In genomic region chr22:17822087-17822486, GRCh38 we compare ENCODE assay signal across 24 cellular contexts. TPM values are rescaled to one million over a fixed set of nuclear protein-coding genes. Genes with fewer than 3 reads are reported as not detected.
DNase-seq lines count a peak whose midpoint lies in the region; ATAC-seq, FAIRE-seq and TF ChIP-seq lines count a peak whose summit lies in the region.
"Had no signal": no experiment of that assay in that cellular context is flagged by ENCODE, and none has a peak within 500 bp of the region (broad histone marks: within the 10 kb centered on the region; RNA-seq: fewer than 3 reads in every experiment).

No MANE protein-coding gene starts in this region.

- H2AFZ ChIP-seq in K562 (ENCODE audit: low read depth, low read length) = no peak overlapping the region
- H2AFZ ChIP-seq in neuronal stem cell (ENCODE audit: low read length) = no peak overlapping the region

- CTCF ChIA-PET in K562 (lab: Yijun Ruan, JAX; ENCODE audit: low intra/inter-chr PET ratio) = no interaction called here
- CTCF ChIA-PET in activated CD8-positive, alpha-beta T cell treated with anti-CD3 and anti-CD28 coated beads for 36 hours (lab: Charles Lee) = interaction anchor here (1.0 to 1.9 kb wide), 4 partner anchors 9 to 254 kb away, joined by 3 to 8 read pairs (median 4); no protein-coding TSS in a partner anchor

- no peak overlapping the region for H2BK120ac ChIP-seq in neuronal stem cell (ENCODE audit: low read depth, low read length)

- ATAC-seq in activated naive CD4-positive, alpha-beta T cell treated with anti-CD3 and anti-CD28 coated beads, Interleukin-2, amount 50 U/mL, for 72 hours = no peak
- no peak for ATAC-seq in K562
- ATAC-seq in activated CD8-positive, alpha-beta T cell treated with anti-CD3 and anti-CD28 coated beads for 36 hours = no peak

- H2BK12ac ChIP-seq in neuronal stem cell (ENCODE audit: low read length) = no peak overlapping the region

- H3K4me2 ChIP-seq in K562 (ENCODE audit: insufficient read depth, low read length) (no peak overlapping the region), neuronal stem cell (ENCODE audit: insufficient read depth, low read length, poor library complexity, severe bottlenecking) (no peak overlapping the region)
- H3K4me2 ChIP-seq: BLaER1 had no signal

- POLR2A ChIA-PET in K562 (lab: Yijun Ruan, JAX) = interaction anchor here (0.8 kb wide), 2 partner anchors 33 to 256 kb away, joined by 4 read pairs; partner anchors contain the start of gene PEX26
- POLR2A ChIA-PET in activated CD8-positive, alpha-beta T cell treated with anti-CD3 and anti-CD28 coated beads for 36 hours (lab: Charles Lee) = interaction anchor here (1.6 kb wide), 1 partner anchor 12 kb away, joined by 4 read pairs; no protein-coding TSS in a partner anchor

- no peaks in the 10 kb centered on the region for H3K79me1 ChIP-seq in neuronal stem cell (ENCODE audit: low read depth, low read length)

- H2BK15ac ChIP-seq in neuronal stem cell (ENCODE audit: low read length) = no peak overlapping the region

- H2BK5ac ChIP-seq in neuronal stem cell (ENCODE audit: low read length) = peak overlapping the region; percentile 59

- no peak overlapping the region; a peak in 1 of 4 replicates for H3K9ac ChIP-seq in K562 (ENCODE audit: insufficient read depth in 1 of 2, low read depth in 2 of 2, low read length in 2 of 2)
- H3K9ac ChIP-seq in neuronal stem cell (ENCODE audit: low read depth, low read length, poor library complexity) = no peak overlapping the region
- H3K9ac ChIP-seq: BLaER1 had no signal

- no peak overlapping the region for H3K4ac ChIP-seq in neuronal stem cell (ENCODE audit: low read length)

- DNase-seq in activated naive CD4-positive, alpha-beta T cell treated with anti-CD3 and anti-CD28 coated beads, Interleukin-2, amount 50 U/mL, for 72 hours (ENCODE audit: low spot score in 2 of 2) = no peak
- no peak for DNase-seq in K562 (ENCODE audit: extremely low read depth in 1 of 4, low spot score in 3 of 4)
- DNase-seq in neuronal stem cell (ENCODE audit: low spot score) = no peak
- no peak for DNase-seq in GM19239 (ENCODE audit: insufficient read length, low spot score)
- DNase-seq in LoVo (ENCODE audit: low spot score) = no peak
- no peak for DNase-seq in activated CD8-positive, alpha-beta T cell treated with anti-CD3 and anti-CD28 coated beads for 36 hours
- DNase-seq: 8988T; ACHN; BE2C; C1 segment of cervical spinal cord; Caco-2; Calu3; CD4-positive, alpha-beta memory T cell; CD4-positive, CD25-positive, alpha-beta regulatory T cell; CD8-positive, alpha-beta memory T cell; DMS79 treated with DMSO at 0.1 percent for 48 hours; GF-D8 had no signal

- H3K4me1 ChIP-seq in K562 (replicated peaks in 1 of 2; ENCODE audit: control insufficient read depth in 2 of 2, insufficient read depth in 2 of 2, low read length in 2 of 2) = peaks cover 0 to 12% of the 10 kb centered on the region in 2 experiments; a peak in 4 of 5 replicates
- H3K4me1 ChIP-seq in neuronal stem cell (ENCODE audit: control insufficient read depth in 2 of 2, insufficient read depth in 1 of 2, low read depth in 1 of 2, low read length in 2 of 2) = no peaks in the 10 kb centered on the region
- H3K4me1 ChIP-seq: BE2C, BLaER1, Caco-2 had no signal

- no peak overlapping the region for H4K91ac ChIP-seq in neuronal stem cell (ENCODE audit: low read depth, low read length, poor library complexity)

- H2AK5ac ChIP-seq in neuronal stem cell (ENCODE audit: low read depth, low read length) = no peak overlapping the region

- peaks cover 5% of the 10 kb centered on the region; the same call in 1 of the 3 replicates for H3K36me3 ChIP-seq in K562 (ENCODE audit: control insufficient read depth, insufficient read depth, low read length)
- peaks cover 2 to 23% of the 10 kb centered on the region in 2 donors for H3K36me3 ChIP-seq in neuronal stem cell (replicated peaks in 1 of 2; ENCODE audit: control insufficient read depth in 2 of 2, insufficient read depth in 2 of 2, low read length in 2 of 2)
- H3K36me3 ChIP-seq: BE2C had no signal

- TF ChIP-seq POLR2A in K562 (conservative IDR thresholded peaks at IDR 0.05) = no peak

- no peak for TF ChIP-seq EP300 in K562 (IDR thresholded peaks at IDR 0.05; ENCODE audit: low read length)

- H3K27ac ChIP-seq in K562 (ENCODE audit: extremely low read depth, low read depth, low read length) (no peak overlapping the region), neuronal stem cell (replicated peaks; ENCODE audit: low read length) (no peak overlapping the region)
- H3K27ac ChIP-seq: BLaER1 had no signal

- H3K4me1 Mint-ChIP-seq in activated naive CD4-positive, alpha-beta T cell treated with anti-CD3 and anti-CD28 coated beads, Interleukin-2, amount 50 U/mL, for 24 hours = no peaks in the 10 kb centered on the region
- no peaks in the 10 kb centered on the region for H3K4me1 Mint-ChIP-seq in activated CD8-positive, alpha-beta T cell treated with anti-CD3 and anti-CD28 coated beads for 36 hours (ENCODE audit: low read depth)
- H3K4me1 Mint-ChIP-seq: CD14-positive monocyte; CD4-positive, CD25-positive, alpha-beta regulatory T cell; CD8-positive, alpha-beta memory T cell had no signal

- no peak overlapping the region for H4K8ac ChIP-seq in neuronal stem cell (ENCODE audit: low read depth, low read length)

- peak overlapping the region; percentile 4 for H3K23ac ChIP-seq in neuronal stem cell (ENCODE audit: low read depth, low read length, poor library complexity)

- H4K20me1 ChIP-seq in K562 (replicated peaks; ENCODE audit: control insufficient read depth, insufficient read depth, low read length) = no peaks in the 10 kb centered on the region; the same call in 1 of the 2 replicates
- H4K20me1 ChIP-seq: BLaER1 had no signal

- H3K36me3 Mint-ChIP-seq in activated naive CD4-positive, alpha-beta T cell treated with anti-CD3 and anti-CD28 coated beads, Interleukin-2, amount 50 U/mL, for 24 hours = no peaks in the 10 kb centered on the region
- H3K36me3 Mint-ChIP-seq in activated naive CD4-positive, alpha-beta T cell treated with anti-CD3 and anti-CD28 coated beads, Interleukin-2, amount 50 U/mL, for 72 hours = no peaks in the 10 kb centered on the region
- peaks cover 4% of the 10 kb centered on the region for H3K36me3 Mint-ChIP-seq in activated CD8-positive, alpha-beta T cell treated with anti-CD3 and anti-CD28 coated beads for 36 hours (ENCODE audit: low read depth)
- H3K36me3 Mint-ChIP-seq: CD14-positive monocyte had no signal

- no peak overlapping the region for H3K14ac ChIP-seq in neuronal stem cell (ENCODE audit: low read length)

- H3K4me3 ChIP-seq in K562 (no peak overlapping the region), neuronal stem cell (ENCODE audit: low read length in 2 of 2) (peak overlapping the region in 1 of 2 donors; percentile 12)
- H3K4me3 ChIP-seq: BLaER1 had no signal

- WGBS in K562 (ENCODE audit: insufficient coverage, low coverage, missing lambda C conversion rate) = 82% methylated on average over 13 of the region's 13 CpGs
- WGBS in neuronal stem cell (ENCODE audit: extremely low coverage in 2 of 2, insufficient read length in 2 of 2, insufficient replicate concordance in 1 of 2), 2 donors = no CpG with 5 or more reads among the region's 13 CpGs

- peak overlapping the region; percentile 3 for H3K4me3 Mint-ChIP-seq in activated naive CD4-positive, alpha-beta T cell treated with anti-CD3 and anti-CD28 coated beads, Interleukin-2, amount 50 U/mL, for 24 hours
- no peak overlapping the region for H3K4me3 Mint-ChIP-seq in activated CD8-positive, alpha-beta T cell treated with anti-CD3 and anti-CD28 coated beads for 36 hours
- H3K4me3 Mint-ChIP-seq: CD14-positive monocyte; CD4-positive, alpha-beta memory T cell; CD4-positive, CD25-positive, alpha-beta regulatory T cell; CD8-positive, alpha-beta memory T cell had no signal

- peaks cover 4% of the 10 kb centered on the region for H3K9me1 ChIP-seq in K562 (ENCODE audit: control insufficient read depth, insufficient read depth, low read length)

- H3K79me2 ChIP-seq in K562 (ENCODE audit: control insufficient read depth, insufficient read depth, low read length) = no peaks in the 10 kb centered on the region

- TF ChIP-seq CTCF in K562 (IDR thresholded peaks at IDR 0.05 in 2 of 3, conservative IDR thresholded peaks at IDR 0.05 in 1 of 3; ENCODE audit: insufficient read depth in 2 of 3, low read depth in 1 of 3, low read length in 3 of 3) = no peak
- TF ChIP-seq CTCF in activated CD8-positive, alpha-beta T cell treated with anti-CD3 and anti-CD28 coated beads for 36 hours (IDR thresholded peaks at IDR 0.05) = no peak

- H3K27me3 Mint-ChIP-seq in activated naive CD4-positive, alpha-beta T cell treated with anti-CD3 and anti-CD28 coated beads, Interleukin-2, amount 50 U/mL, for 24 hours = no peaks in the 10 kb centered on the region
- no peaks in the 10 kb centered on the region for H3K27me3 Mint-ChIP-seq in activated CD8-positive, alpha-beta T cell treated with anti-CD3 and anti-CD28 coated beads for 36 hours
- H3K27me3 Mint-ChIP-seq: CD4-positive, alpha-beta memory T cell; CD4-positive, CD25-positive, alpha-beta regulatory T cell; CD8-positive, alpha-beta memory T cell had no signal

- intact Hi-C loops in K562 (cut with micrococcal nuclease) = no loop called here
- intact Hi-C loops in activated CD8-positive, alpha-beta T cell treated with anti-CD3 and anti-CD28 coated beads for 36 hours (cut with micrococcal nuclease) = no loop called here

- H3K9me3 ChIP-seq in K562 (replicated peaks; ENCODE audit: control insufficient read depth, insufficient read depth, low read depth, low read length) = no peaks in the 10 kb centered on the region
- H3K9me3 ChIP-seq in neuronal stem cell (replicated peaks in 1 of 2; ENCODE audit: control insufficient read depth in 2 of 2, insufficient read depth in 1 of 2, low read depth in 1 of 2, low read length in 2 of 2) = no peaks in the 10 kb centered on the region
- H3K9me3 ChIP-seq: BE2C, BLaER1, Caco-2 had no signal

- no peak for TF ChIP-seq RAD21 in K562 (CRISPR knock-in tag; conservative IDR thresholded peaks at IDR 0.05 in 1 of 2, IDR thresholded peaks at IDR 0.05 in 1 of 2)

- no peak overlapping the region for H3K18ac ChIP-seq in neuronal stem cell (ENCODE audit: low read length)

- in situ Hi-C loops in K562 (cut with MboI) = no loop called here

- H3K27me3 ChIP-seq in K562 (ENCODE audit: control insufficient read depth in 2 of 2, insufficient read depth in 2 of 2, low read length in 2 of 2) = no peaks in the 10 kb centered on the region
- H3K27me3 ChIP-seq in neuronal stem cell (ENCODE audit: control insufficient read depth in 3 of 3, insufficient read depth in 3 of 3, low read depth in 1 of 3, low read length in 3 of 3) = no peaks in the 10 kb centered on the region
- H3K27me3 ChIP-seq: BE2C, BLaER1 had no signal

- no peak overlapping the region for H3K27ac Mint-ChIP-seq in activated naive CD4-positive, alpha-beta T cell treated with anti-CD3 and anti-CD28 coated beads, Interleukin-2, amount 50 U/mL, for 24 hours
- H3K27ac Mint-ChIP-seq in activated naive CD4-positive, alpha-beta T cell treated with anti-CD3 and anti-CD28 coated beads, Interleukin-2, amount 50 U/mL, for 72 hours = no peak overlapping the region
- no peak overlapping the region for H3K27ac Mint-ChIP-seq in activated CD8-positive, alpha-beta T cell treated with anti-CD3 and anti-CD28 coated beads for 36 hours
- H3K27ac Mint-ChIP-seq: CD4-positive, alpha-beta memory T cell; CD4-positive, CD25-positive, alpha-beta regulatory T cell had no signal

- no peak for FAIRE-seq in K562 (lab: Jason Lieb, UNC)
- FAIRE-seq in GM19239 (lab: Jason Lieb, UNC) = no peak
- FAIRE-seq: A204.1, D721Med, G401.6, GM12891 had no signal

- no peaks in the 10 kb centered on the region for H3K9me3 Mint-ChIP-seq in activated naive CD4-positive, alpha-beta T cell treated with anti-CD3 and anti-CD28 coated beads, Interleukin-2, amount 50 U/mL, for 24 hours
- H3K9me3 Mint-ChIP-seq in activated naive CD4-positive, alpha-beta T cell treated with anti-CD3 and anti-CD28 coated beads, Interleukin-2, amount 50 U/mL, for 72 hours = no peaks in the 10 kb centered on the region
- no peaks in the 10 kb centered on the region for H3K9me3 Mint-ChIP-seq in activated CD8-positive, alpha-beta T cell treated with anti-CD3 and anti-CD28 coated beads for 36 hours
- H3K9me3 Mint-ChIP-seq: CD14-positive monocyte; CD4-positive, alpha-beta memory T cell; CD4-positive, CD25-positive, alpha-beta regulatory T cell; CD8-positive, alpha-beta memory T cell had no signal

- BruUV-seq in K562 (replicated peaks; lab: Mats Ljungman, UMichigan) = no TSS peak

RNA-seq across cellular contexts. Expression of gene BID, which starts 47.8 kb away (rescaled TPM):
- 10 to 100 TPM in 1 of 2 donors, 1 to 10 TPM in 1; 9.8 to 19.0 TPM for total RNA-seq in activated naive CD4-positive, alpha-beta T cell treated with anti-CD3 and anti-CD28 coated beads, Interleukin-2, amount 50 U/mL, for 72 hours
- total RNA-seq in K562 (2011; cell fraction: chromatin; rRNA removed; ENCODE audit: low replicate concordance) = 18.0 and 26.5 TPM in 2 replicates
- total RNA-seq in K562 (2011; cell fraction: nucleolus; rRNA removed) = 39.3 and 42.0 TPM in 2 replicates
- 27.0 and 30.7 TPM in 2 replicates for total RNA-seq in K562 (2011; cell fraction: nucleoplasm; rRNA removed)
- total RNA-seq in K562 (2014; rRNA removed) = 165 and 212 TPM in 2 replicates
- total RNA-seq in K562 (2014; rRNA removed; fragmentation: Illumina TruSeq; extraction: Trizol) = 25.5 and 26.3 TPM in 2 replicates
- total RNA-seq in K562 (2015; rRNA removed; fragmentation: Illumina TruSeq; extraction: Trizol) = 60.4 and 63.7 TPM in 2 replicates
- total RNA-seq in K562 (2021) = 94.7 and 99.6 TPM in 2 replicates
- polyA plus RNA-seq in K562 (2011; rRNA removed) = 119 and 164 TPM in 2 replicates
- 249 and 453 TPM in 2 replicates for polyA plus RNA-seq in K562 (2011; cell fraction: cytosol; rRNA removed)
- polyA plus RNA-seq in K562 (2011; cell fraction: nucleus; rRNA removed) = 84.6 and 89.3 TPM in 2 replicates
- 60.9 and 80.1 TPM in 2 replicates for polyA plus RNA-seq in K562 (2012)
- polyA plus RNA-seq in K562 (2014; fragmentation: Illumina TruSeq; extraction: Trizol) = 35.2 and 84.7 TPM in 2 replicates
- polyA plus RNA-seq in K562 (2014; fragmentation: Nextera tagmentation; extraction: Ambion mirVana) = 1 to 10 TPM; 5.2 to 8.9 TPM
- polyA plus RNA-seq in K562 (2014; rRNA removed) = 208 and 209 TPM in 2 replicates
- polyA minus RNA-seq in K562 (2011; rRNA and poly(A)+ RNA removed) = 21.5 and 30.2 TPM in 2 replicates
- 46.1 and 91.5 TPM in 2 replicates for polyA minus RNA-seq in K562 (2011; cell fraction: cytosol; rRNA and poly(A)+ RNA removed)
- 7.7 and 13.4 TPM in 2 replicates for polyA minus RNA-seq in K562 (2011; cell fraction: nucleus; rRNA and poly(A)+ RNA removed)
- 25.3 TPM for polyA plus RNA-seq in neuronal stem cell (2013, experiment 1 of 2)
- 27.6 TPM for polyA plus RNA-seq in neuronal stem cell (2013, experiment 2 of 2)
- 10 to 100 TPM; 16.3 to 19.9 TPM for total RNA-seq in activated CD8-positive, alpha-beta T cell treated with anti-CD3 and anti-CD28 coated beads for 36 hours
